1 cellular context compared by ENCODE assay signal in the genomic region with DNA sequence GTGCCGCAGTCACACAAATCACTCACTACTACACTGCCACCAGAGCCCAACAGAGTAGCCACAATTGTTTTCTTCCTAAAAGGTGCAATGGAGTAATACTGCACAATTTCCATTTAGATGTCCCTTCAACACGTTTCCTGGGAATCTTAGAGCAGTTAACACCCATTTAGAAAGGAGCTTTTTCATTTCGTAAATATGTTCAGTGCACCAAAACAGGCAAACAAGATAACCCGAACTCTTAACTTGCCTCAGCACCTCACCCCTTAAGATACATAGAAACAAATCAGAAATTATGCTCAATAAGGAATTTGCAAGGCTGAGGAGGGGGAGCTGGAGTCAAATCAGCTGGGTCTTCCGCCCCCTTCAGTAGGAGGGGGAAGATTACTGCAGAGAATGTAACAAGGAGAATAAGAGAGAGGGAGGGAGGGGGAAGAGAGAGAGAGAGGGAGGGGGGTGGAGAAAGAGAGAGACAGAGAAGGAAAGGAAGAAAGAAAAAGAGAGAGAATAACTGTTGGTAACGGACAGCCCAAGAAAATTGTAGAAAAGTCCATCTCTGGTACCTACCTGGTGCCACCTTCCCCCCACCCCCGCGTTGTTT.
TF ChIP-seq lines count a peak whose summit lies in the region.

No MANE protein-coding gene starts in this region.

TF ChIP-seq in SK-N-SH, 30 proteins besides CTCF, POLR2A, EP300 and RAD21 (continued from another document):
- TF ChIP-seq, protein P1, sequence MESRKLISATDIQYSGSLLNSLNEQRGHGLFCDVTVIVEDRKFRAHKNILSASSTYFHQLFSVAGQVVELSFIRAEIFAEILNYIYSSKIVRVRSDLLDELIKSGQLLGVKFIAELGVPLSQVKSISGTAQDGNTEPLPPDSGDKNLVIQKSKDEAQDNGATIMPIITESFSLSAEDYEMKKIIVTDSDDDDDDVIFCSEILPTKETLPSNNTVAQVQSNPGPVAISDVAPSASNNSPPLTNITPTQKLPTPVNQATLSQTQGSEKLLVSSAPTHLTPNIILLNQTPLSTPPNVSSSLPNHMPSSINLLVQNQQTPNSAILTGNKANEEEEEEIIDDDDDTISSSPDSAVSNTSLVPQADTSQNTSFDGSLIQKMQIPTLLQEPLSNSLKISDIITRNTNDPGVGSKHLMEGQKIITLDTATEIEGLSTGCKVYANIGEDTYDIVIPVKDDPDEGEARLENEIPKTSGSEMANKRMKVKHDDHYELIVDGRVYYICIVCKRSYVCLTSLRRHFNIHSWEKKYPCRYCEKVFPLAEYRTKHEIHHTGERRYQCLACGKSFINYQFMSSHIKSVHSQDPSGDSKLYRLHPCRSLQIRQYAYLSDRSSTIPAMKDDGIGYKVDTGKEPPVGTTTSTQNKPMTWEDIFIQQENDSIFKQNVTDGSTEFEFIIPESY (IDR thresholded peaks at IDR 0.05; ENCODE audit: borderline replicate concordance, low read depth): no peak
- TF ChIP-seq RFX5 (IDR thresholded peaks at IDR 0.05; ENCODE audit: low read length): no peak
- TF ChIP-seq RCOR1 (IDR thresholded peaks at IDR 0.05; ENCODE audit: low read length): no peak
- no peak for TF ChIP-seq NRF1 (IDR thresholded peaks at IDR 0.05; ENCODE audit: low read depth, low read length)
- no peak for TF ChIP-seq MEF2A (IDR thresholded peaks at IDR 0.05; ENCODE audit: borderline replicate concordance, low read depth)
